ENCODE assay signal across 11 cellular contexts in genomic region chr4:143352052-143352451, GRCh38. TPM values are rescaled to one million over a fixed set of nuclear protein-coding genes. Genes with fewer than 3 reads are reported as not detected.
DNase-seq lines count a peak whose midpoint lies in the region; ATAC-seq, FAIRE-seq and TF ChIP-seq lines count a peak whose summit lies in the region.
"Had no signal": no experiment of that assay in that cellular context is flagged by ENCODE, and none has a peak within 500 bp of the region (broad histone marks: within the 10 kb centered on the region; RNA-seq: fewer than 3 reads in every experiment).

No MANE protein-coding gene starts in this region.

- H3K27ac Mint-ChIP-seq in brain, result peak overlapping the region in 3 of 5 experiments; percentile 30 to 94 (median 72)
- no peak overlapping the region for H3K27ac Mint-ChIP-seq in nephron progenitor cell
- H3K27ac Mint-ChIP-seq: stimulated activated effector memory CD8-positive, alpha-beta T cell treated with anti-CD3 and anti-CD28 coated beads, Interleukin-12 subunit alpha, Interleukin-12 subunit beta, amount 100 ng/mL, for 72 hours had no signal

- TF ChIP-seq POLR2A in GM12891 (IDR thresholded peaks at IDR 0.05; ENCODE audit: low read depth, low read length), result no peak

- no peak overlapping the region for H3K27ac ChIP-seq in BLaER1
- H3K27ac ChIP-seq in lung (ENCODE audit: low read depth in 1 of 2, low read length in 1 of 2), result peak overlapping the region in 1 of 2 donors; percentile 61

- peaks cover 60% of the 10 kb centered on the region for H3K4me1 ChIP-seq in BLaER1
- H3K4me1 ChIP-seq in lung (ENCODE audit: control insufficient read depth in 2 of 2, insufficient read depth in 2 of 2, low read length in 2 of 2), result peaks cover 10 to 27% of the 10 kb centered on the region in 2 donors

- peak; percentile 14 for ATAC-seq in lung (ENCODE audit: insufficient read depth, low FRiP score)
- ATAC-seq: stimulated activated effector memory CD8-positive, alpha-beta T cell treated with anti-CD3 and anti-CD28 coated beads, Interleukin-12 subunit alpha, Interleukin-12 subunit beta, amount 100 ng/mL, for 72 hours had no signal

- no peaks in the 10 kb centered on the region for H3K27me3 ChIP-seq in BLaER1
- H3K27me3 ChIP-seq in lung (ENCODE audit: control insufficient read depth, insufficient read depth), result no peaks in the 10 kb centered on the region

- H3K4me2 ChIP-seq in BLaER1, result peak overlapping the region; percentile 66

- peak; percentile 85 for DNase-seq in NCI-H1417 treated with DMSO at 0.1 percent for 48 hours (lab: John Stamatoyannopoulos, UW)
- no peak for DNase-seq in lung (ENCODE audit: low spot score)
- DNase-seq in stimulated activated CD4-positive, alpha-beta T cell treated with anti-CD3 and anti-CD28 coated beads, Interleukin-1b, Interleukin-23, amount 100 ng/mL, for 48 hours, result no peak
- DNase-seq in nephron progenitor cell, result no peak
- no peak for DNase-seq in GM12891 (ENCODE audit: insufficient read length, low spot score)
- no peak for DNase-seq in activated naive CD4-positive, alpha-beta T cell (lab: John Stamatoyannopoulos, UW)
- DNase-seq: activated gamma-delta T cell, Karpas-422 had no signal

- H3K9me3 ChIP-seq in BLaER1, result peaks cover 17% of the 10 kb centered on the region; the same call in 1 of the 2 replicates
- H3K9me3 ChIP-seq in lung (ENCODE audit: control insufficient read depth in 2 of 2, insufficient read depth in 1 of 2, low read length in 1 of 2), result no peaks in the 10 kb centered on the region

- H3K4me1 Mint-ChIP-seq in brain, result peaks cover 59% of the 10 kb centered on the region
- H3K4me1 Mint-ChIP-seq in nephron progenitor cell, result peaks cover 12% of the 10 kb centered on the region

- TF ChIP-seq CTCF in brain (conservative IDR thresholded peaks at IDR 0.05) (no peak), lung (IDR thresholded peaks at IDR 0.05; ENCODE audit: control extremely low read depth, extremely low read depth) (no peak), nephron progenitor cell (IDR thresholded peaks at IDR 0.05) (no peak)

- no peaks in the 10 kb centered on the region for H3K9me3 Mint-ChIP-seq in brain
- peaks cover 3% of the 10 kb centered on the region for H3K9me3 Mint-ChIP-seq in nephron progenitor cell
- H3K9me3 Mint-ChIP-seq: stimulated activated effector memory CD8-positive, alpha-beta T cell treated with anti-CD3 and anti-CD28 coated beads, Interleukin-12 subunit alpha, Interleukin-12 subunit beta, amount 100 ng/mL, for 72 hours had no signal

- no peaks in the 10 kb centered on the region for H3K27me3 Mint-ChIP-seq in brain
- H3K27me3 Mint-ChIP-seq in nephron progenitor cell (ENCODE audit: low read depth, poor library complexity), result peaks cover 2% of the 10 kb centered on the region

- H3K36me3 Mint-ChIP-seq in brain (peaks cover 12% of the 10 kb centered on the region), nephron progenitor cell (ENCODE audit: low read depth) (peaks cover 21% of the 10 kb centered on the region)
- H3K36me3 Mint-ChIP-seq: stimulated activated effector memory CD8-positive, alpha-beta T cell treated with anti-CD3 and anti-CD28 coated beads, Interleukin-12 subunit alpha, Interleukin-12 subunit beta, amount 100 ng/mL, for 72 hours had no signal

- peak overlapping the region in 2 of 5 experiments; percentile 2 to 36 for H3K4me3 Mint-ChIP-seq in brain
- H3K4me3 Mint-ChIP-seq in nephron progenitor cell, result no peak overlapping the region
- H3K4me3 Mint-ChIP-seq: stimulated activated effector memory CD8-positive, alpha-beta T cell treated with anti-CD3 and anti-CD28 coated beads, Interleukin-12 subunit alpha, Interleukin-12 subunit beta, amount 100 ng/mL, for 72 hours had no signal

- no peak for FAIRE-seq in GM12891 (lab: Jason Lieb, UNC)

- H3K36me3 ChIP-seq in BLaER1 (peaks cover 18% of the 10 kb centered on the region), lung (ENCODE audit: control insufficient read depth in 2 of 2, insufficient read depth in 2 of 2, low read length in 2 of 2) (no peaks in the 10 kb centered on the region)

- no peak overlapping the region for H3K9ac ChIP-seq in BLaER1

- H4K20me1 ChIP-seq in BLaER1, result peaks cover 50% of the 10 kb centered on the region

- no peak overlapping the region for H3K4me3 ChIP-seq in BLaER1
- H3K4me3 ChIP-seq in lung, result no peak overlapping the region

TF ChIP-seq in GM12891, 5 proteins besides CTCF, POLR2A, EP300 and RAD21:
- TF ChIP-seq SPI1 (IDR thresholded peaks at IDR 0.05; ENCODE audit: low read depth, low read length) (no peak), TAF1 (IDR thresholded peaks at IDR 0.05; ENCODE audit: low read depth, low read length) (no peak), POLR2AphosphoS5 (IDR thresholded peaks at IDR 0.05; ENCODE audit: low read depth, low read length) (no peak), PAX5 (IDR thresholded peaks at IDR 0.05; ENCODE audit: insufficient read depth, low read length, severe bottlenecking) (no peak), POU2F2 (IDR thresholded peaks at IDR 0.05; ENCODE audit: low read depth, low read length) (no peak)

RNA-seq across cellular contexts. Expression of gene GAB1, which starts 15.4 kb away (rescaled TPM):
- 13.0 TPM for polyA plus RNA-seq in brain (ENCODE audit: insufficient read depth, low read depth, low replicate concordance)
- 100 to 1,000 TPM in 1 of 2 donors, 10 to 100 TPM in 1; 38.6 to 138 TPM for total RNA-seq in lung
- 1 to 10 TPM; 6.4 to 6.6 TPM for polyA plus RNA-seq in lung
- polyA plus RNA-seq in GM12891 (2012; ENCODE audit: low read depth, missing spikeins), result 1.5 TPM
